Comparison of ENCODE assay signal across 1 cellular context in the genomic region with DNA sequence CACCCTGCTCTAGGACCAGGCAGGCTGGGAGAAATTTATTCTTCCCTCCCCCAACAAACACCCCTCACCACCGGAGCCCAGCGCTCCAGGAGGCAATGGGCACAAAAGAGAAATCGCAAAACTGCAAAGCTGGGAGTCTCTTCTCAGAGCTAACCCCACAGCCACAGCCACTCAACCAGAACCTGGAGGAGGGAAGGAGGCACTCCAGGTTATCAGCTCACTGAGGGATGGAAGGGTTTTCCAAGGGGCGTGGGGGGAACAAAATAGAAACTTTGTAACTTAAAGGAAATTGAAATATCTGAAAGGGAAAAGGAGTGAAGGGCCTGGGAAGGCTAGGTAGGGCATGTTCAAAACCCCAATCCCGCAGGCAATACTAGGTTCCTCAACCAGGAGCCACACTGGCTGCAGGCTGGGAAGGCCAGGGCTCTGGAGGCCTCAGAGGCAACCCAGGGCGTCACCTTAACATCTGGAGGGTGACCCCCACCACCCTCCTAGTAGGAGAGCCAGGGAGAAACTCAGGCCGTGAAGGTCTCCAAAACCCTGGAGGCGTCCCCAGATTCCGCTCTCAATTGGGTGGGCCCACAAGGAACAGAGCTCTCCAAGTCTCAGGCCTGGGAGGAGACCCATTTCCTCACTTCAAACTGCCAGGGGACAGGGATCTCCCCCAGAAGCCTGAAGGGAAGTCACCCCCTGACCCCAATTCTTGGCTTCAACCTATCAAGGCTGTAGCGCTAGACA.
TF ChIP-seq lines count a peak whose summit lies in the region.

No MANE protein-coding gene starts in this region.

TF ChIP-seq in IMR-90, 13 proteins besides CTCF, POLR2A, EP300 and RAD21:
- TF ChIP-seq MAFK (IDR thresholded peaks at IDR 0.05; ENCODE audit: low read depth, low read length): no peak
- no peak for TF ChIP-seq CHD1 (IDR thresholded peaks at IDR 0.05; ENCODE audit: low read depth, low read length)
- TF ChIP-seq MAZ (IDR thresholded peaks at IDR 0.05; ENCODE audit: borderline replicate concordance, low read depth, low read length): no peak
- TF ChIP-seq, protein P1, sequence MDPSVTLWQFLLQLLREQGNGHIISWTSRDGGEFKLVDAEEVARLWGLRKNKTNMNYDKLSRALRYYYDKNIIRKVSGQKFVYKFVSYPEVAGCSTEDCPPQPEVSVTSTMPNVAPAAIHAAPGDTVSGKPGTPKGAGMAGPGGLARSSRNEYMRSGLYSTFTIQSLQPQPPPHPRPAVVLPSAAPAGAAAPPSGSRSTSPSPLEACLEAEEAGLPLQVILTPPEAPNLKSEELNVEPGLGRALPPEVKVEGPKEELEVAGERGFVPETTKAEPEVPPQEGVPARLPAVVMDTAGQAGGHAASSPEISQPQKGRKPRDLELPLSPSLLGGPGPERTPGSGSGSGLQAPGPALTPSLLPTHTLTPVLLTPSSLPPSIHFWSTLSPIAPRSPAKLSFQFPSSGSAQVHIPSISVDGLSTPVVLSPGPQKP (IDR thresholded peaks at IDR 0.05; ENCODE audit: borderline replicate concordance, low read depth, low read length): no peak
- TF ChIP-seq FOS (IDR thresholded peaks at IDR 0.05; ENCODE audit: low read depth, low read length): no peak
- no peak for TF ChIP-seq NFE2L2 (IDR thresholded peaks at IDR 0.05; ENCODE audit: low read depth, low read length)
- TF ChIP-seq MXI1 (IDR thresholded peaks at IDR 0.05; ENCODE audit: borderline replicate concordance, low read depth, low read length): no peak
- TF ChIP-seq BHLHE40 (IDR thresholded peaks at IDR 0.05; ENCODE audit: low read depth, low read length): no peak
- TF ChIP-seq RCOR1 (IDR thresholded peaks at IDR 0.05; ENCODE audit: insufficient replicate concordance, low read length): no peak
- TF ChIP-seq CEBPB (IDR thresholded peaks at IDR 0.05; ENCODE audit: low read depth, low read length): no peak
- TF ChIP-seq SMC3 (IDR thresholded peaks at IDR 0.05; ENCODE audit: low read depth, low read length): no peak
- TF ChIP-seq, protein P2, sequence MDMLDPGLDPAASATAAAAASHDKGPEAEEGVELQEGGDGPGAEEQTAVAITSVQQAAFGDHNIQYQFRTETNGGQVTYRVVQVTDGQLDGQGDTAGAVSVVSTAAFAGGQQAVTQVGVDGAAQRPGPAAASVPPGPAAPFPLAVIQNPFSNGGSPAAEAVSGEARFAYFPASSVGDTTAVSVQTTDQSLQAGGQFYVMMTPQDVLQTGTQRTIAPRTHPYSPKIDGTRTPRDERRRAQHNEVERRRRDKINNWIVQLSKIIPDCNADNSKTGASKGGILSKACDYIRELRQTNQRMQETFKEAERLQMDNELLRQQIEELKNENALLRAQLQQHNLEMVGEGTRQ (IDR thresholded peaks at IDR 0.05; ENCODE audit: low read depth, low read length): no peak
- TF ChIP-seq RFX5 (IDR thresholded peaks at IDR 0.05; ENCODE audit: low read depth, low read length): no peak
